21 cellular contexts compared by ENCODE assay signal in genomic region chr19:51000426-51000825, GRCh38. TPM values are rescaled to one million over a fixed set of nuclear protein-coding genes. Genes with fewer than 3 reads are reported as not detected.
DNase-seq lines count a peak whose midpoint lies in the region; ATAC-seq and TF ChIP-seq lines count a peak whose summit lies in the region.
"Had no signal": no experiment of that assay in that cellular context is flagged by ENCODE, and none has a peak within 500 bp of the region (broad histone marks: within the 10 kb centered on the region; RNA-seq: fewer than 3 reads in every experiment).

No MANE protein-coding gene starts in this region.

- CTCF ChIA-PET in CD8-positive, alpha-beta memory T cell (lab: Charles Lee), result no interaction called here

- H3K36me3 ChIP-seq in GM23338 (ENCODE audit: insufficient read depth) (no peaks in the 10 kb centered on the region), NT2/D1 (ENCODE audit: insufficient read depth, insufficient read length, low read length) (no peaks in the 10 kb centered on the region)
- no peaks in the 10 kb centered on the region for H3K36me3 ChIP-seq in CD8-positive, alpha-beta memory T cell (ENCODE audit: insufficient read depth, low read length)
- H3K36me3 ChIP-seq: BE2C, SJSA1 had no signal

- POLR2A ChIA-PET in CD8-positive, alpha-beta memory T cell (lab: Charles Lee), result no interaction called here

- no peaks in the 10 kb centered on the region; the same call in 1 of the 3 replicates for H3K9me3 Mint-ChIP-seq in GM23338
- H3K9me3 Mint-ChIP-seq in nephron progenitor cell, result no peaks in the 10 kb centered on the region
- peaks cover 0 to 4% (median 0%) of the 10 kb centered on the region in 5 donors for H3K9me3 Mint-ChIP-seq in CD8-positive, alpha-beta memory T cell
- H3K9me3 Mint-ChIP-seq: CD4-positive, CD25-positive, alpha-beta regulatory T cell had no signal

- H3K4me1 Mint-ChIP-seq in GM23338, result peaks cover 19% of the 10 kb centered on the region
- peaks cover 52% of the 10 kb centered on the region for H3K4me1 Mint-ChIP-seq in nephron progenitor cell
- H3K4me1 Mint-ChIP-seq in CD8-positive, alpha-beta memory T cell, result no peaks in the 10 kb centered on the region
- H3K4me1 Mint-ChIP-seq: CD4-positive, CD25-positive, alpha-beta regulatory T cell had no signal

- H3K27ac ChIP-seq in GM23338 (ENCODE audit: low read depth), result no peak overlapping the region
- peak overlapping the region; percentile 64 for H3K27ac ChIP-seq in epithelial cell of prostate
- H3K27ac ChIP-seq in CD8-positive, alpha-beta memory T cell (ENCODE audit: low read depth, low read length), result no peak overlapping the region
- H3K27ac ChIP-seq: GM23248, KMS-11, SJSA1 had no signal

- H3K4me1 ChIP-seq in GM23338 (ENCODE audit: insufficient read depth) (peaks cover 17% of the 10 kb centered on the region), NT2/D1 (ENCODE audit: insufficient read depth, insufficient read length) (peaks cover 6% of the 10 kb centered on the region)
- no peaks in the 10 kb centered on the region for H3K4me1 ChIP-seq in CD8-positive, alpha-beta memory T cell (ENCODE audit: insufficient read depth, low read length)
- H3K4me1 ChIP-seq: BE2C, SJSA1 had no signal

- TF ChIP-seq CTCF in GM23338 (conservative IDR thresholded peaks at IDR 0.05; ENCODE audit: low read depth in 2 of 2) (no peak), nephron progenitor cell (IDR thresholded peaks at IDR 0.05) (no peak)

- intact Hi-C loops in posterior vena cava (cut with DNase I), result no loop called here

- DNase-seq in GM23338 (ENCODE audit: low spot score) (no peak), NT2/D1 (ENCODE audit: low read depth, low spot score) (no peak), epithelial cell of prostate (ENCODE audit: low read depth, low spot score) (no peak), nephron progenitor cell (no peak), NCI-H748 (lab: John Stamatoyannopoulos, UW; ENCODE audit: unreplicated experiment) (no peak), posterior vena cava (ENCODE audit: low spot score) (no peak)
- DNase-seq in CD8-positive, alpha-beta memory T cell, result no peak
- no peak for DNase-seq in stimulated activated CD4-positive, alpha-beta T cell treated with anti-CD3 and anti-CD28 coated beads, Interleukin-4, amount 100 ng/mL, for 4 hours
- DNase-seq: BE2C; CD4-positive, CD25-positive, alpha-beta regulatory T cell; DMS153; GF-D8; GM23248; NCI-H1417; NCI-H187; NCI-H2107; NCI-H510A; NCI-H774 had no signal

- no peaks in the 10 kb centered on the region for H3K9me2 ChIP-seq in GM23338 (ENCODE audit: insufficient read depth)

- H3K27ac Mint-ChIP-seq in GM23338 (no peak overlapping the region), nephron progenitor cell (no peak overlapping the region)
- H3K27ac Mint-ChIP-seq in CD8-positive, alpha-beta memory T cell, result no peak overlapping the region
- H3K27ac Mint-ChIP-seq: CD4-positive, CD25-positive, alpha-beta regulatory T cell had no signal

- H3K9ac ChIP-seq in NT2/D1 (ENCODE audit: insufficient read length, low read depth), result peak overlapping the region; percentile 81
- H3K9ac ChIP-seq: GM23248, KMS-11 had no signal

- H3K9me3 ChIP-seq in NT2/D1 (ENCODE audit: insufficient read depth, low read length), result no peaks in the 10 kb centered on the region
- no peaks in the 10 kb centered on the region for H3K9me3 ChIP-seq in CD8-positive, alpha-beta memory T cell (ENCODE audit: low read length)
- H3K9me3 ChIP-seq: BE2C, SJSA1 had no signal

- H3K27me3 ChIP-seq in GM23338 (ENCODE audit: insufficient read depth) (no peaks in the 10 kb centered on the region), NT2/D1 (ENCODE audit: insufficient read depth, insufficient read length) (no peaks in the 10 kb centered on the region)
- peaks cover 4% of the 10 kb centered on the region for H3K27me3 ChIP-seq in CD8-positive, alpha-beta memory T cell (ENCODE audit: insufficient read depth, low read length, poor library complexity, severe bottlenecking)
- H3K27me3 ChIP-seq: BE2C had no signal

- no peak for ATAC-seq in GM23338

- H3F3A ChIP-seq in GM23338 (replicated peaks; ENCODE audit: low read depth), result no peaks in the 10 kb centered on the region

- H3K4me3 Mint-ChIP-seq in GM23338, result 0 out of 3 replicates have a peak overlapping the region, but pooled peaks have one; percentile 17
- peak overlapping the region; percentile 56 for H3K4me3 Mint-ChIP-seq in nephron progenitor cell
- H3K4me3 Mint-ChIP-seq in CD8-positive, alpha-beta memory T cell, result no peak overlapping the region
- H3K4me3 Mint-ChIP-seq: CD4-positive, CD25-positive, alpha-beta regulatory T cell had no signal

- H3K79me2 ChIP-seq in GM23338 (replicated peaks; ENCODE audit: insufficient read depth), result no peaks in the 10 kb centered on the region

- peak overlapping the region; percentile 72; the same call in 1 of the 2 replicates for H3K4me2 ChIP-seq in GM23338
- H3K4me2 ChIP-seq: KMS-11 had no signal

- H3K27me3 Mint-ChIP-seq in GM23338 (ENCODE audit: insufficient read depth, low read depth, poor library complexity) (peaks cover 28% of the 10 kb centered on the region), nephron progenitor cell (ENCODE audit: low read depth, poor library complexity) (peaks cover 70% of the 10 kb centered on the region)
- peaks cover 36 to 55% of the 10 kb centered on the region in 2 donors for H3K27me3 Mint-ChIP-seq in CD8-positive, alpha-beta memory T cell

- no peaks in the 10 kb centered on the region for H3K36me3 Mint-ChIP-seq in GM23338 (ENCODE audit: low read depth)
- H3K36me3 Mint-ChIP-seq in nephron progenitor cell (ENCODE audit: low read depth), result no peaks in the 10 kb centered on the region
- no peaks in the 10 kb centered on the region for H3K36me3 Mint-ChIP-seq in CD8-positive, alpha-beta memory T cell
- H3K36me3 Mint-ChIP-seq: CD4-positive, CD25-positive, alpha-beta regulatory T cell had no signal

- H4K20me1 ChIP-seq in GM23338 (replicated peaks; ENCODE audit: insufficient read depth), result no peaks in the 10 kb centered on the region

- H3K4me3 ChIP-seq in GM23338 (peak overlapping the region; percentile 41), NT2/D1 (ENCODE audit: insufficient read length, low read depth) (peak overlapping the region; percentile 72)
- no peak overlapping the region for H3K4me3 ChIP-seq in CD8-positive, alpha-beta memory T cell (ENCODE audit: low read length)
- H3K4me3 ChIP-seq: GM23248, SJSA1 had no signal

- H2AFZ ChIP-seq in GM23338, result peak overlapping the region; percentile 93; the same call in 1 of the 2 replicates
- H2AFZ ChIP-seq: GM23248 had no signal

TF ChIP-seq in GM23338, 12 proteins besides CTCF, POLR2A, EP300 and RAD21 (continues in another document):
- TF ChIP-seq ZNF331 (CRISPR knock-in tag; IDR thresholded peaks at IDR 0.05; ENCODE audit: low read depth), result no peak
- no peak for TF ChIP-seq EZH2 (IDR thresholded peaks at IDR 0.05; ENCODE audit: low read depth, unreplicated experiment)
- TF ChIP-seq, protein P1, sequence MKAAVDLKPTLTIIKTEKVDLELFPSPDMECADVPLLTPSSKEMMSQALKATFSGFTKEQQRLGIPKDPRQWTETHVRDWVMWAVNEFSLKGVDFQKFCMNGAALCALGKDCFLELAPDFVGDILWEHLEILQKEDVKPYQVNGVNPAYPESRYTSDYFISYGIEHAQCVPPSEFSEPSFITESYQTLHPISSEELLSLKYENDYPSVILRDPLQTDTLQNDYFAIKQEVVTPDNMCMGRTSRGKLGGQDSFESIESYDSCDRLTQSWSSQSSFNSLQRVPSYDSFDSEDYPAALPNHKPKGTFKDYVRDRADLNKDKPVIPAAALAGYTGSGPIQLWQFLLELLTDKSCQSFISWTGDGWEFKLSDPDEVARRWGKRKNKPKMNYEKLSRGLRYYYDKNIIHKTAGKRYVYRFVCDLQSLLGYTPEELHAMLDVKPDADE (IDR thresholded peaks at IDR 0.05), result no peak
- no peak for TF ChIP-seq JUNB (IDR thresholded peaks at IDR 0.05; ENCODE audit: unreplicated experiment)
- TF ChIP-seq POLR2AphosphoS5 (IDR thresholded peaks at IDR 0.05; ENCODE audit: low read depth), result no peak
- TF ChIP-seq NANOG (IDR thresholded peaks at IDR 0.05; ENCODE audit: borderline replicate concordance), result no peak
- TF ChIP-seq EZH2phosphoT487 (IDR thresholded peaks at IDR 0.05; ENCODE audit: unreplicated experiment), result no peak
- TF ChIP-seq ZNF114 (CRISPR knock-in tag; IDR thresholded peaks at IDR 0.05), result no peak
- TF ChIP-seq CREB1 (CRISPR knock-in tag; IDR thresholded peaks at IDR 0.05; ENCODE audit: low read depth), result no peak

RNA-seq across cellular contexts. Expression of gene KLK8, which starts 1.0 kb away (rescaled TPM):
- total RNA-seq in GM23338 (2014; rRNA removed; shearing (Covaris generic)), result 4.6 and 4.9 TPM in 2 replicates
- 14.6 and 17.0 TPM in 2 replicates for polyA plus RNA-seq in GM23338 (2016; fragmentation: Nextera tagmentation; extraction: Ambion mirVana)
- not detected for total RNA-seq in CD8-positive, alpha-beta memory T cell
- polyA plus RNA-seq in CD8-positive, alpha-beta memory T cell, result not detected
- not detected for total RNA-seq in posterior vena cava
- total RNA-seq: CD4-positive, CD25-positive, alpha-beta regulatory T cell; Daoy; GM23248; SJSA1 had no signal
- polyA plus RNA-seq: CD4-positive, CD25-positive, alpha-beta regulatory T cell; GM23248 had no signal

RNA-seq across cellular contexts. Expression of gene KLK7, which starts 16.7 kb away (rescaled TPM):
- 0.19 and 1.4 TPM in 2 replicates for total RNA-seq in GM23338 (2014; rRNA removed; shearing (Covaris generic))
- polyA plus RNA-seq in GM23338 (2016; fragmentation: Nextera tagmentation; extraction: Ambion mirVana), result 1.1 and 1.5 TPM in 2 replicates
- total RNA-seq in CD8-positive, alpha-beta memory T cell, result not detected
- not detected for polyA plus RNA-seq in CD8-positive, alpha-beta memory T cell
- total RNA-seq in posterior vena cava, result not detected
- total RNA-seq: CD4-positive, CD25-positive, alpha-beta regulatory T cell; Daoy; GM23248; SJSA1 had no signal
- polyA plus RNA-seq: CD4-positive, CD25-positive, alpha-beta regulatory T cell; GM23248 had no signal

RNA-seq across cellular contexts. Expression of gene KLK10, which starts 19.1 kb away (rescaled TPM):
- 4.9 and 6.6 TPM in 2 replicates for total RNA-seq in GM23338 (2014; rRNA removed; shearing (Covaris generic))
- polyA plus RNA-seq in GM23338 (2016; fragmentation: Nextera tagmentation; extraction: Ambion mirVana), result 6.0 and 6.1 TPM in 2 replicates
- not detected for total RNA-seq in CD8-positive, alpha-beta memory T cell
- not detected for polyA plus RNA-seq in CD8-positive, alpha-beta memory T cell
- not detected for total RNA-seq in posterior vena cava
- total RNA-seq: CD4-positive, CD25-positive, alpha-beta regulatory T cell; Daoy; GM23248; SJSA1 had no signal
- polyA plus RNA-seq: CD4-positive, CD25-positive, alpha-beta regulatory T cell; GM23248 had no signal

RNA-seq across cellular contexts. Expression of gene KLK11, which starts 26.0 kb away (rescaled TPM):
- not detected in 2 replicates for total RNA-seq in GM23338 (2014; rRNA removed; shearing (Covaris generic))
- polyA plus RNA-seq in GM23338 (2016; fragmentation: Nextera tagmentation; extraction: Ambion mirVana), result 0.28 TPM in 1 of 2 replicates, not detected in the other
- not detected for total RNA-seq in CD8-positive, alpha-beta memory T cell
- polyA plus RNA-seq in CD8-positive, alpha-beta memory T cell, result not detected
- not detected for total RNA-seq in posterior vena cava
- total RNA-seq: CD4-positive, CD25-positive, alpha-beta regulatory T cell; Daoy; GM23248; SJSA1 had no signal
- polyA plus RNA-seq: CD4-positive, CD25-positive, alpha-beta regulatory T cell; GM23248 had no signal

RNA-seq across cellular contexts. Expression of gene KLK6, which starts 31.0 kb away (rescaled TPM):
- 0.39 and 0.56 TPM in 2 replicates for total RNA-seq in GM23338 (2014; rRNA removed; shearing (Covaris generic))
- 0.47 and 0.56 TPM in 2 replicates for polyA plus RNA-seq in GM23338 (2016; fragmentation: Nextera tagmentation; extraction: Ambion mirVana)
- not detected for total RNA-seq in CD8-positive, alpha-beta memory T cell
- polyA plus RNA-seq in CD8-positive, alpha-beta memory T cell, result not detected
- total RNA-seq in posterior vena cava, result not detected
- total RNA-seq: CD4-positive, CD25-positive, alpha-beta regulatory T cell; Daoy; GM23248; SJSA1 had no signal
- polyA plus RNA-seq: CD4-positive, CD25-positive, alpha-beta regulatory T cell; GM23248 had no signal

Comparison
In these comparisons a context has a peak if more than half of its experiments do, and no peak if none do; other contexts are left out.
1. H3K4me3 Mint-ChIP-seq: peak in GM23338 (single experiment) and nephron progenitor cell (single experiment); none in CD8-positive, alpha-beta memory T cell (0 of 7).